Comparison of ENCODE assay signal across 1 cellular context in the genomic region with DNA sequence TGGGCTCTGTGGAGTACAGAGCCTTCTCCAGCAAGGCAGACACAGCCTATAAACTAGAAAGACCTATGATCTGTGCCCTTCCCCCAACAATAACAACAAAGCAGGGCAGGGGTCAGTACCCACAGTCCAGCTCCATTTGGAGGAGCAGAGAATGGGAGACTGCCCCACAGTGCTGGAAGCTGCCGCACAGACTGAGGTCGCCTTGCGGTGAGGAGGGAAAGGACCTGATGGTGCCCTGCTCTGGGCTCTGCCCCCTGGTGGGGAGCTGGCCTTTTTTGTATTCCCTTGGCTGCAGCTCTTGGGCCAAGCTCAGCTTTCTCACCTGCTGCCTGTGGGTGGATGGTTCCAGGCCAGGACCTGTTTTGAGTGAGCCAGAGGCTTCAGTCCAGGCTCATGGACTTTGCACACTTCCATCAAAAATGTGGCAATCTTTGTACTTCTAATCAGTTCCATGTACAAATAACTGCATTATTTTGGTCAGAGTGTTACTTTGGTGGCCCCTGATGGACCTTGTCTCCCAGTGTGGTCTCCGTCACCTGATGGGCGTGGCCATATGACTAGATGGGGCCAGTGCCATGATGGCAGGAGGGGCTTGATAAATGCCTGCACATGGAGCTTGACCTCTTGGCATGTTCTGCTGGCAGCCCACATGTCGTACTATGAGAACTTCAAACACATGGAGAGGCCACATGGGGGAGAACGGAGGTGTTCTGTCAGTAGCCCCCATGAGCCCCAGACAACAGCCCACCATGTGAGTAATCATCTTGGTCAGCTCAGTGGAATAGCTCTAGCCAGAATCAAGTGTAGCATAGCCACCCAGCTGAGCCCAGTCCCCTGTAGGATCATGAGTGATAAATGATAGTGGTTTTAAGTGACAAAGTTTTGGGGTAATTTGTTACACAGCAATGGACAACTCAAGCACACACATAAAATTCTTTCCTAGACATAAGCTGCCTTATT.
TF ChIP-seq lines count a peak whose summit lies in the region.

No MANE protein-coding gene starts in this region.

TF ChIP-seq in HepG2, 621 proteins besides CTCF, POLR2A, EP300 and RAD21 (continued from another document):
- TF ChIP-seq NFYB (CRISPR knock-in tag; IDR thresholded peaks at IDR 0.05) (0 out of 2 replicates have a peak, but pooled peaks have one; percentile 16), ZIK1 (CRISPR knock-in tag; IDR thresholded peaks at IDR 0.05; ENCODE audit: borderline replicate concordance, low read depth) (no peak), STAG1 (CRISPR knock-in tag; IDR thresholded peaks at IDR 0.05) (peak; percentile 60), ZNF143 (CRISPR knock-in tag; IDR thresholded peaks at IDR 0.05) (no peak), KLF12 (CRISPR knock-in tag; IDR thresholded peaks at IDR 0.05; ENCODE audit: borderline replicate concordance) (peak; percentile 86), ZNF354B (CRISPR knock-in tag; IDR thresholded peaks at IDR 0.05) (no peak), DNMT1 (CRISPR knock-in tag; IDR thresholded peaks at IDR 0.05) (no peak), ZNF383 (CRISPR knock-in tag; IDR thresholded peaks at IDR 0.05; ENCODE audit: borderline replicate concordance) (no peak), FOXA3 (CRISPR knock-in tag; IDR thresholded peaks at IDR 0.05) (peak; percentile 9; the same call in 1 of the 2 replicates), TBL1XR1 (IDR thresholded peaks at IDR 0.05; ENCODE audit: borderline replicate concordance, low read length, partially characterized antibody) (no peak), KLF16 (CRISPR knock-in tag; IDR thresholded peaks at IDR 0.05) (peak in 1 of 2 experiments; percentile 87; a peak in 1 of 4 replicates), TOPORS (CRISPR knock-in tag; IDR thresholded peaks at IDR 0.05) (no peak), ATAD3A (CRISPR knock-in tag; IDR thresholded peaks at IDR 0.05) (no peak), BRD4 (CRISPR knock-in tag; IDR thresholded peaks at IDR 0.05) (peak; percentile 64; the same call in 1 of the 2 replicates), KMT2A (CRISPR knock-in tag; IDR thresholded peaks at IDR 0.05) (peak; percentile 62; the same call in 1 of the 2 replicates), ARNTL (CRISPR knock-in tag; IDR thresholded peaks at IDR 0.05) (no peak), ZFP82 (CRISPR knock-in tag; IDR thresholded peaks at IDR 0.05; ENCODE audit: borderline replicate concordance) (no peak), ZNF761 (CRISPR knock-in tag; conservative IDR thresholded peaks at IDR 0.05) (no peak), ZNF546 (CRISPR knock-in tag; conservative IDR thresholded peaks at IDR 0.05) (peak; percentile 68; the same call in 1 of the 2 replicates), RXRB (CRISPR knock-in tag; IDR thresholded peaks at IDR 0.05; ENCODE audit: borderline replicate concordance) (peak; percentile 92)
- TF ChIP-seq, protein P1, sequence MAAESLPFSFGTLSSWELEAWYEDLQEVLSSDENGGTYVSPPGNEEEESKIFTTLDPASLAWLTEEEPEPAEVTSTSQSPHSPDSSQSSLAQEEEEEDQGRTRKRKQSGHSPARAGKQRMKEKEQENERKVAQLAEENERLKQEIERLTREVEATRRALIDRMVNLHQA (CRISPR knock-in tag; IDR thresholded peaks at IDR 0.05), result no peak
- TF ChIP-seq, protein P2, sequence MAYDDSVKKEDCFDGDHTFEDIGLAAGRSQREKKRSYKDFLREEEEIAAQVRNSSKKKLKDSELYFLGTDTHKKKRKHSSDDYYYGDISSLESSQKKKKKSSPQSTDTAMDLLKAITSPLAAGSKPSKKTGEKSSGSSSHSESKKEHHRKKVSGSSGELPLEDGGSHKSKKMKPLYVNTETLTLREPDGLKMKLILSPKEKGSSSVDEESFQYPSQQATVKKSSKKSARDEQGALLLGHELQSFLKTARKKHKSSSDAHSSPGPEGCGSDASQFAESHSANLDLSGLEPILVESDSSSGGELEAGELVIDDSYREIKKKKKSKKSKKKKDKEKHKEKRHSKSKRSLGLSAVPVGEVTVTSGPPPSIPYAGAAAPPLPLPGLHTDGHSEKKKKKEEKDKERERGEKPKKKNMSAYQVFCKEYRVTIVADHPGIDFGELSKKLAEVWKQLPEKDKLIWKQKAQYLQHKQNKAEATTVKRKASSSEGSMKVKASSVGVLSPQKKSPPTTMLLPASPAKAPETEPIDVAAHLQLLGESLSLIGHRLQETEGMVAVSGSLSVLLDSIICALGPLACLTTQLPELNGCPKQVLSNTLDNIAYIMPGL (CRISPR knock-in tag; IDR thresholded peaks at IDR 0.05; ENCODE audit: borderline replicate concordance in 1 of 2, low read depth in 1 of 2), result peak; percentile 74 to 86; a peak in 3 of 4 replicates
